In the genomic region with DNA sequence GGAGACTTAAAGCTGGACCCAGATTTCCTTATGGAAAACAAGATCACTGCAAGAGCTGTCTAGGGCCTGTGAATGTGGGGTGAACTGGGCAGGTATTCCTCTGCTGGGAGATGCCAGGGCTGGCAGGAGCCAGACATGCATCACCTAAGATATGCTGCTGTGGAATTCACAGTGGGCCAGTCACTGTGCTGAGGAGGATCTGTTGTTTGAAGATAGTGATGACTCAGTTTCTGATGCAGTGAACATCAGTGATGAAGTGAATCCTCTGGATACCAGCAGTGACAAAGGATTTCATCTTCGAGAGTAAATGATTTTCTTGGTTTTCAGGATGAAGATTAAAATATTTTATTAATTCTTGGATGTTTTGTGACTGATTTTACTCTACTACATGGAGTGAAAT, we compare ENCODE assay signal across 26 cellular contexts. TPM values are rescaled to one million over a fixed set of nuclear protein-coding genes. Genes with fewer than 3 reads are reported as not detected.
A peak's percentile ranks its signal among the peaks of the same experiment; 100 is the strongest.
DNase-seq lines count a peak whose midpoint lies in the region; ATAC-seq, FAIRE-seq and TF ChIP-seq lines count a peak whose summit lies in the region.
"Had no signal": no experiment of that assay in that cellular context is flagged by ENCODE, and none has a peak within 500 bp of the region (broad histone marks: within the 10 kb centered on the region; RNA-seq: fewer than 3 reads in every experiment).

No MANE protein-coding gene starts in this region.

- H2AFZ ChIP-seq in MM.1S (ENCODE audit: low read length) (0 out of 2 replicates have a peak overlapping the region, but pooled peaks have one; percentile 21), astrocyte (ENCODE audit: low read depth, low read length) (no peak overlapping the region), keratinocyte (ENCODE audit: control insufficient read depth, low read length) (no peak overlapping the region)

- no peak overlapping the region for H3K27ac Mint-ChIP-seq in astrocyte (ENCODE audit: unreplicated experiment)
- H3K27ac Mint-ChIP-seq in activated naive CD8-positive, alpha-beta T cell treated with anti-CD3 and anti-CD28 coated beads, Interleukin-2, amount 50 U/mL, for 24 hours, result no peak overlapping the region
- H3K27ac Mint-ChIP-seq: nephron had no signal

- H3K4me2 ChIP-seq in MM.1S (ENCODE audit: low read depth, low read length) (peak overlapping the region; percentile 8), astrocyte (ENCODE audit: low read length) (no peak overlapping the region), keratinocyte (ENCODE audit: control insufficient read depth, extremely low read depth, insufficient read depth, low read depth, low read length) (no peak overlapping the region)

- H3K9me1 ChIP-seq in keratinocyte (ENCODE audit: control insufficient read depth, extremely low read depth, insufficient read depth, low read length), result no peaks in the 10 kb centered on the region

- no peaks in the 10 kb centered on the region for H3K9me3 Mint-ChIP-seq in astrocyte (ENCODE audit: unreplicated experiment)
- H3K9me3 Mint-ChIP-seq in activated naive CD8-positive, alpha-beta T cell treated with anti-CD3 and anti-CD28 coated beads, Interleukin-2, amount 50 U/mL, for 24 hours, result no peaks in the 10 kb centered on the region
- H3K9me3 Mint-ChIP-seq: CD4-positive, alpha-beta memory T cell; nephron had no signal

- DNase-seq in AG20443 (ENCODE audit: low spot score), result peak; percentile 18
- DNase-seq in MM.1S, result peak; percentile 15
- DNase-seq in astrocyte (ENCODE audit: low read depth), result peak; percentile 4
- DNase-seq in keratinocyte (ENCODE audit: low read depth, low spot score), result peak; percentile 30
- DNase-seq in activated naive CD8-positive, alpha-beta T cell treated with anti-CD3 and anti-CD28 coated beads, Interleukin-2, amount 50 U/mL, for 24 hours, result no peak
- no peak for DNase-seq in stimulated activated CD4-positive, alpha-beta T cell treated with anti-CD3 and anti-CD28 coated beads, Interleukin-4, amount 100 ng/mL, for 24 hours
- no peak for DNase-seq in central memory CD4-positive, alpha-beta T cell
- DNase-seq: activated gamma-delta T cell; CD4-positive, alpha-beta memory T cell; DMS153; gastrocnemius medialis; NCI-H1417; NCI-H2107; NCI-H510A treated with DMSO at 0.1 percent for 48 hours; Right ventricle myocardium superior; stimulated activated CD4-positive, alpha-beta T cell treated with anti-CD3 and anti-CD28 coated beads, Interleukin-1b, Interleukin-23, amount 100 ng/mL, for 48 hours; stimulated activated naive CD4-positive, alpha-beta T cell; T-helper 1 cell; tibial artery had no signal

- H3K79me2 ChIP-seq in MM.1S (ENCODE audit: low read length), result no peaks in the 10 kb centered on the region
- H3K79me2 ChIP-seq in astrocyte (ENCODE audit: insufficient read depth, low read length), result no peaks in the 10 kb centered on the region
- H3K79me2 ChIP-seq in keratinocyte (ENCODE audit: control insufficient read depth, insufficient read depth, low read length), result no peaks in the 10 kb centered on the region

- H3K4me1 ChIP-seq in MM.1S (ENCODE audit: low read length) (peaks cover 21% of the 10 kb centered on the region), astrocyte (ENCODE audit: insufficient read depth, low read length) (no peaks in the 10 kb centered on the region), keratinocyte (ENCODE audit: control insufficient read depth, extremely low read depth, insufficient read depth, low read length) (no peaks in the 10 kb centered on the region)
- H3K4me1 ChIP-seq: gastrocnemius medialis, tibial artery had no signal

- H3K4me3 Mint-ChIP-seq in astrocyte (ENCODE audit: unreplicated experiment), result no peak overlapping the region
- no peak overlapping the region for H3K4me3 Mint-ChIP-seq in activated naive CD8-positive, alpha-beta T cell treated with anti-CD3 and anti-CD28 coated beads, Interleukin-2, amount 50 U/mL, for 24 hours
- H3K4me3 Mint-ChIP-seq: CD4-positive, alpha-beta memory T cell; nephron had no signal

- H3K27ac ChIP-seq in MM.1S (ENCODE audit: low read length) (peak overlapping the region; percentile 57; the same call in 1 of the 2 replicates), astrocyte (ENCODE audit: low read depth, low read length) (no peak overlapping the region), keratinocyte (ENCODE audit: control insufficient read depth, insufficient read depth, low read length) (no peak overlapping the region)
- H3K27ac ChIP-seq: cardiac muscle cell, gastrocnemius medialis, tibial artery had no signal

- H3F3A ChIP-seq in MM.1S (ENCODE audit: insufficient read depth, low read length), result no peaks in the 10 kb centered on the region

- no peak for TF ChIP-seq CTCF in MM.1S (IDR thresholded peaks at IDR 0.05; ENCODE audit: low read length)
- TF ChIP-seq CTCF in astrocyte (IDR thresholded peaks at IDR 0.05; ENCODE audit: insufficient read depth, low read depth, low read length), result no peak
- no peak for TF ChIP-seq CTCF in keratinocyte (optimal IDR thresholded peaks at IDR 0.05 in 1 of 3, IDR thresholded peaks at IDR 0.05 in 1 of 3, conservative IDR thresholded peaks at IDR 0.05 in 1 of 3; ENCODE audit: extremely low read depth in 1 of 3, insufficient read depth in 2 of 3, low read length in 3 of 3)

- peaks cover 4% of the 10 kb centered on the region for H3K27me3 Mint-ChIP-seq in astrocyte (ENCODE audit: low read depth, unreplicated experiment)
- no peaks in the 10 kb centered on the region for H3K27me3 Mint-ChIP-seq in activated naive CD8-positive, alpha-beta T cell treated with anti-CD3 and anti-CD28 coated beads, Interleukin-2, amount 50 U/mL, for 24 hours

- ATAC-seq in activated naive CD8-positive, alpha-beta T cell treated with anti-CD3 and anti-CD28 coated beads, Interleukin-2, amount 50 U/mL, for 24 hours, result no peak
- no peak for ATAC-seq in HG02885 (IDR thresholded peaks at IDR 0.05; ENCODE audit: poor library complexity, unreplicated experiment)
- ATAC-seq: gastrocnemius medialis, left lobe of liver had no signal

- no peaks in the 10 kb centered on the region for H3K36me3 Mint-ChIP-seq in astrocyte (ENCODE audit: low read depth, unreplicated experiment)
- H3K36me3 Mint-ChIP-seq in activated naive CD8-positive, alpha-beta T cell treated with anti-CD3 and anti-CD28 coated beads, Interleukin-2, amount 50 U/mL, for 24 hours (ENCODE audit: low read depth), result no peaks in the 10 kb centered on the region
- H3K36me3 Mint-ChIP-seq: CD4-positive, alpha-beta memory T cell had no signal

- no peaks in the 10 kb centered on the region for H4K20me1 ChIP-seq in MM.1S (ENCODE audit: insufficient read depth, low read length)
- H4K20me1 ChIP-seq in astrocyte (ENCODE audit: insufficient read depth, low read length), result no peaks in the 10 kb centered on the region
- H4K20me1 ChIP-seq in keratinocyte (ENCODE audit: control insufficient read depth, extremely low read depth, insufficient read depth, low read length), result no peaks in the 10 kb centered on the region

- H3K9me3 ChIP-seq in MM.1S (replicated peaks; ENCODE audit: insufficient read depth, low read length) (no peaks in the 10 kb centered on the region), astrocyte (ENCODE audit: insufficient read depth, low read depth, low read length) (no peaks in the 10 kb centered on the region), keratinocyte (ENCODE audit: control insufficient read depth, low read depth, low read length) (no peaks in the 10 kb centered on the region)
- H3K9me3 ChIP-seq: gastrocnemius medialis, tibial artery had no signal

- H3K36me3 ChIP-seq in MM.1S (replicated peaks; ENCODE audit: insufficient read depth, low read length) (no peaks in the 10 kb centered on the region), astrocyte (ENCODE audit: insufficient read depth, low read length) (no peaks in the 10 kb centered on the region), keratinocyte (ENCODE audit: control insufficient read depth in 2 of 2, extremely low read depth in 1 of 2, insufficient read depth in 2 of 2, low read length in 2 of 2) (no peaks in the 10 kb centered on the region)
- H3K36me3 ChIP-seq: cardiac muscle cell, gastrocnemius medialis, tibial artery had no signal

- H3K9ac ChIP-seq in MM.1S (ENCODE audit: low read length) (peak overlapping the region; percentile 16; the same call in 1 of the 2 replicates), astrocyte (ENCODE audit: low read length) (no peak overlapping the region), keratinocyte (ENCODE audit: control insufficient read depth, extremely low read depth, insufficient read depth, low read length) (no peak overlapping the region)

- dilution Hi-C loops in keratinocyte (cut with MboI; ENCODE audit: extremely low pct_ligation_motif_present, low sequenced_read_pairs), result no loop called here

- no peaks in the 10 kb centered on the region for H3K9me2 ChIP-seq in MM.1S (replicated peaks; ENCODE audit: insufficient read depth, low read length)

- H3K4me3 ChIP-seq in MM.1S (ENCODE audit: low read length) (no peak overlapping the region), astrocyte (ENCODE audit: insufficient read depth, low read depth, low read length) (no peak overlapping the region), keratinocyte (ENCODE audit: control insufficient read depth in 2 of 3, extremely low read depth in 1 of 3, insufficient read depth in 2 of 3, low read depth in 1 of 3, low read length in 3 of 3) (no peak overlapping the region)
- H3K4me3 ChIP-seq: cardiac muscle cell, gastrocnemius medialis, tibial artery had no signal

- H3K4me1 Mint-ChIP-seq in astrocyte (ENCODE audit: low read depth, unreplicated experiment), result peaks cover 6% of the 10 kb centered on the region
- no peaks in the 10 kb centered on the region for H3K4me1 Mint-ChIP-seq in activated naive CD8-positive, alpha-beta T cell treated with anti-CD3 and anti-CD28 coated beads, Interleukin-2, amount 50 U/mL, for 24 hours
- H3K4me1 Mint-ChIP-seq: CD4-positive, alpha-beta memory T cell; nephron had no signal

- H3K27me3 ChIP-seq in MM.1S (replicated peaks; ENCODE audit: insufficient read depth, low read length) (no peaks in the 10 kb centered on the region), astrocyte (ENCODE audit: insufficient read depth, low read length) (no peaks in the 10 kb centered on the region), keratinocyte (ENCODE audit: control insufficient read depth, extremely low read depth, insufficient read depth, low read length) (no peaks in the 10 kb centered on the region)
- H3K27me3 ChIP-seq: cardiac muscle cell, gastrocnemius medialis, tibial artery had no signal

- FAIRE-seq in astrocyte (lab: Jason Lieb, UNC) (no peak), keratinocyte (lab: Jason Lieb, UNC) (peak; percentile 58)
- FAIRE-seq: GM12892, H54, HTR-8/SVneo had no signal

RNA-seq across cellular contexts. Expression of a gene that starts 29.9 kb away (rescaled TPM):
- total RNA-seq in astrocyte, result 45.6 and 49.4 TPM in 2 replicates
- polyA plus RNA-seq in keratinocyte, result 28.9 to 47.8 TPM (median 38.2 TPM) in 3 replicates
- 76.4 TPM for polyA plus RNA-seq in keratinocyte (2011; ENCODE audit: low read depth)
- polyA plus RNA-seq in keratinocyte (2011; cell fraction: cytosol; rRNA removed), result 23.1 and 45.8 TPM in 2 replicates
- 52.8 and 62.3 TPM in 2 replicates for polyA plus RNA-seq in keratinocyte (2011; cell fraction: nucleus; rRNA removed)
- polyA plus RNA-seq in keratinocyte (2012; ENCODE audit: low replicate concordance), result 38.7 and 42.8 TPM in 2 replicates
- polyA minus RNA-seq in keratinocyte, result 28.0 to 91.3 TPM (median 69.4 TPM) in 3 replicates
- 44.1 TPM for polyA minus RNA-seq in keratinocyte (2011; cell fraction: cytosol; rRNA and poly(A)+ RNA removed)
- polyA minus RNA-seq in keratinocyte (2011; cell fraction: nucleus; rRNA and poly(A)+ RNA removed), result 64.9 and 170 TPM in 2 replicates

RNA-seq across cellular contexts. Expression of a gene that starts 39.1 kb away (rescaled TPM):
- 12.6 and 13.2 TPM in 2 replicates for total RNA-seq in astrocyte
- 10.1 to 14.4 TPM (median 12.7 TPM) in 3 replicates for polyA plus RNA-seq in keratinocyte
- 21.9 TPM for polyA plus RNA-seq in keratinocyte (2011; ENCODE audit: low read depth)
- 8.8 and 14.9 TPM in 2 replicates for polyA plus RNA-seq in keratinocyte (2011; cell fraction: cytosol; rRNA removed)
- polyA plus RNA-seq in keratinocyte (2011; cell fraction: nucleus; rRNA removed), result 15.3 and 16.9 TPM in 2 replicates
- 10.3 and 12.3 TPM in 2 replicates for polyA plus RNA-seq in keratinocyte (2012; ENCODE audit: low replicate concordance)
- polyA minus RNA-seq in keratinocyte, result 1.3 to 10.8 TPM (median 10.3 TPM) in 3 replicates
- 6.7 TPM for polyA minus RNA-seq in keratinocyte (2011; cell fraction: cytosol; rRNA and poly(A)+ RNA removed)
- 4.7 and 6.0 TPM in 2 replicates for polyA minus RNA-seq in keratinocyte (2011; cell fraction: nucleus; rRNA and poly(A)+ RNA removed)

Comparison
In these comparisons a context has a peak if more than half of its experiments do, and no peak if none do; other contexts are left out.
1. DNase-seq: peak in AG20443 (single experiment), MM.1S (single experiment), astrocyte (single experiment) and keratinocyte (single experiment); none in activated naive CD8-positive, alpha-beta T cell treated with anti-CD3 and anti-CD28 coated beads, Interleukin-2, amount 50 U/mL, for 24 hours (single experiment), stimulated activated CD4-positive, alpha-beta T cell treated with anti-CD3 and anti-CD28 coated beads, Interleukin-4, amount 100 ng/mL, for 24 hours (single experiment) and central memory CD4-positive, alpha-beta T cell (single experiment).